In genomic region chr12:12786716-12787601, GRCh38 we compare ENCODE assay signal across 8 cellular contexts. TPM values are rescaled to one million over a fixed set of nuclear protein-coding genes. Genes with fewer than 3 reads are reported as not detected.
DNase-seq lines count a peak whose midpoint lies in the region; ATAC-seq lines count a peak whose summit lies in the region.

No MANE protein-coding gene starts in this region.

- peak; percentile 45 for ATAC-seq in GM18870 (IDR thresholded peaks at IDR 0.05; ENCODE audit: unreplicated experiment)
- peak; percentile 85 for ATAC-seq in HG03095 (IDR thresholded peaks at IDR 0.05; ENCODE audit: unreplicated experiment)
- peak; percentile 94 for ATAC-seq in activated CD8-positive, alpha-beta T cell treated with anti-CD3 and anti-CD28 coated beads, Interleukin-2, amount 10 ng/mL, durations not matched to agents 7 days and 5 days

- POLR2A ChIA-PET in activated CD8-positive, alpha-beta T cell treated with anti-CD3 and anti-CD28 coated beads, Interleukin-2, amount 10 ng/mL, durations not matched to agents 7 days and 5 days (lab: Charles Lee), result interaction anchor here (0.6 to 2.2 kb wide), 12 partner anchors 17 to 298 kb away, joined by 3 to 14 read pairs (median 3); partner anchors contain the start of gene DDX47

- DNase-seq in Ammon's horn (ENCODE audit: low spot score), result peak; percentile 81
- peak; percentile 68 for DNase-seq in NCI-H345 treated with DMSO at 0.1 percent for 48 hours (lab: John Stamatoyannopoulos, UW; ENCODE audit: unreplicated experiment)
- DNase-seq in activated CD8-positive, alpha-beta T cell treated with anti-CD3 and anti-CD28 coated beads, Interleukin-2, amount 10 ng/mL, durations not matched to agents 7 days and 5 days, result peak; percentile 72
- peak; percentile 56 for DNase-seq in effector CD4-positive, alpha-beta T cell
- peak; percentile 90 to 91 for DNase-seq in lung microvascular endothelial cell (ENCODE audit: low read depth in 2 of 2)
- DNase-seq in stimulated activated CD4-positive, alpha-beta T cell treated with anti-CD3 and anti-CD28 coated beads, TNF-alpha, amount 100 ng/mL, for 48 hours (ENCODE audit: low read depth in 3 of 3), result peak; percentile 43 to 61 (median 44)

- H3K27ac Mint-ChIP-seq in activated CD8-positive, alpha-beta T cell treated with anti-CD3 and anti-CD28 coated beads, Interleukin-2, amount 10 ng/mL, durations not matched to agents 7 days and 5 days, result peak overlapping the region; percentile 87

- CTCF ChIA-PET in activated CD8-positive, alpha-beta T cell treated with anti-CD3 and anti-CD28 coated beads, Interleukin-2, amount 10 ng/mL, durations not matched to agents 7 days and 5 days (lab: Charles Lee), result interaction anchor here (0.7 to 5.3 kb wide), 15 partner anchors 12 to 425 kb away, joined by 3 to 80 read pairs (median 11); partner anchors contain the start of genes DDX47 and GPRC5A

- no peaks in the 10 kb centered on the region for H3K27me3 Mint-ChIP-seq in activated CD8-positive, alpha-beta T cell treated with anti-CD3 and anti-CD28 coated beads, Interleukin-2, amount 10 ng/mL, durations not matched to agents 7 days and 5 days (ENCODE audit: low read depth)

- H3K36me3 Mint-ChIP-seq in activated CD8-positive, alpha-beta T cell treated with anti-CD3 and anti-CD28 coated beads, Interleukin-2, amount 10 ng/mL, durations not matched to agents 7 days and 5 days (ENCODE audit: low read depth), result peaks cover 13% of the 10 kb centered on the region

- H3K4me1 Mint-ChIP-seq in activated CD8-positive, alpha-beta T cell treated with anti-CD3 and anti-CD28 coated beads, Interleukin-2, amount 10 ng/mL, durations not matched to agents 7 days and 5 days (ENCODE audit: low read depth), result peaks cover 43% of the 10 kb centered on the region

- peak overlapping the region; percentile 80 for H3K4me3 Mint-ChIP-seq in activated CD8-positive, alpha-beta T cell treated with anti-CD3 and anti-CD28 coated beads, Interleukin-2, amount 10 ng/mL, durations not matched to agents 7 days and 5 days

- no peaks in the 10 kb centered on the region for H3K9me3 Mint-ChIP-seq in activated CD8-positive, alpha-beta T cell treated with anti-CD3 and anti-CD28 coated beads, Interleukin-2, amount 10 ng/mL, durations not matched to agents 7 days and 5 days (ENCODE audit: insufficient read depth)

RNA-seq across cellular contexts. Expression of gene APOLD1, which starts 1.5 kb away (rescaled TPM):
- total RNA-seq in activated CD8-positive, alpha-beta T cell treated with anti-CD3 and anti-CD28 coated beads, Interleukin-2, amount 10 ng/mL, durations not matched to agents 7 days and 5 days, result 10 to 100 TPM; 11.0 to 11.1 TPM
- 26.8 and 31.9 TPM in 2 replicates for total RNA-seq in lung microvascular endothelial cell

RNA-seq across cellular contexts. Expression of gene DDX47, which starts 26.2 kb away (rescaled TPM):
- 10 to 100 TPM; 56.8 to 57.8 TPM for total RNA-seq in activated CD8-positive, alpha-beta T cell treated with anti-CD3 and anti-CD28 coated beads, Interleukin-2, amount 10 ng/mL, durations not matched to agents 7 days and 5 days
- 36.6 and 42.3 TPM in 2 replicates for total RNA-seq in lung microvascular endothelial cell

Comparison
In these comparisons a context has a peak if more than half of its experiments do, and no peak if none do; other contexts are left out.
1. Peak in every context shown above with its lines: DNase-seq and ATAC-seq.